1 cellular context compared by ENCODE assay signal in genomic region chr1:44785027-44785376, GRCh38.
TF ChIP-seq lines count a peak whose summit lies in the region.

No MANE protein-coding gene starts in this region.

TF ChIP-seq in A549, 52 proteins besides CTCF, POLR2A, EP300 and RAD21 (continued from another document):
- TF ChIP-seq FOSL2 (IDR thresholded peaks at IDR 0.05) = no peak
- no peak for TF ChIP-seq FOSL2 (CRISPR knock-in tag; IDR thresholded peaks at IDR 0.05)
- no peak for TF ChIP-seq USF2 (IDR thresholded peaks at IDR 0.05)
- TF ChIP-seq KDM1A (IDR thresholded peaks at IDR 0.05; ENCODE audit: low read depth) = no peak
- no peak for TF ChIP-seq HMGXB4 (CRISPR knock-in tag; IDR thresholded peaks at IDR 0.05; ENCODE audit: borderline replicate concordance)
- no peak for TF ChIP-seq FOSB (CRISPR knock-in tag; IDR thresholded peaks at IDR 0.05)
- TF ChIP-seq HOXA7 (CRISPR knock-in tag; IDR thresholded peaks at IDR 0.05) = no peak
TF ChIP-seq in A549: peak in this region for 0.
